8 cellular contexts compared by ENCODE assay signal in genomic region chr12:22334696-22335290, GRCh38. TPM values are rescaled to one million over a fixed set of nuclear protein-coding genes. Genes with fewer than 3 reads are reported as not detected.
DNase-seq lines count a peak whose midpoint lies in the region; ATAC-seq and TF ChIP-seq lines count a peak whose summit lies in the region.

ST8SIA1 (minus strand) TSS chr12:22334707; CDS start chr12:22334232, 475 bp downstream.

- H3K36me3 Mint-ChIP-seq in chondrocyte (ENCODE audit: low read depth), result no peaks in the 10 kb centered on the region

- peaks cover 23% of the 10 kb centered on the region for H3K4me1 Mint-ChIP-seq in chondrocyte (ENCODE audit: low read depth)

- H3K27ac Mint-ChIP-seq in chondrocyte (ENCODE audit: unreplicated experiment), result peak within 1 kb of the TSS; percentile 33

- WGBS in liver, result 1% methylated on average over 50 of the region's 50 CpGs

- H3K4me3 ChIP-seq in liver (ENCODE audit: low read depth in 1 of 3, low read length in 3 of 3), result peak within 1 kb of the TSS; percentile 43 to 73 (median 50)

- ATAC-seq in GM19025 (IDR thresholded peaks at IDR 0.05; ENCODE audit: low read depth, unreplicated experiment), result peak; percentile 15

- DNase-seq in HT1080 (ENCODE audit: low read depth) (peak; percentile 42), chondrocyte (ENCODE audit: low spot score) (no peak), NCI-H1048 (lab: John Stamatoyannopoulos, UW) (no peak)
- DNase-seq in activated CD4-positive, CD25-positive, alpha-beta regulatory T cell treated with anti-CD3 and anti-CD28 coated beads, Interleukin-2, amount 50 U/mL, for 16 hours (ENCODE audit: low read depth, low spot score), result peak; percentile 48
- peak; percentile 47 to 52 for DNase-seq in stimulated activated CD4-positive, alpha-beta T cell treated with anti-CD3 and anti-CD28 coated beads, Interleukin-4, amount 100 ng/mL, for 4 hours

- no peaks in the 10 kb centered on the region for H3K36me3 ChIP-seq in liver (ENCODE audit: control insufficient read depth in 4 of 4, insufficient read depth in 3 of 4, low read depth in 1 of 4, low read length in 3 of 4)

- TF ChIP-seq CTCF in 22Rv1 (IDR thresholded peaks at IDR 0.05) (no peak), chondrocyte (IDR thresholded peaks at IDR 0.05) (no peak), liver (IDR thresholded peaks at IDR 0.05; ENCODE audit: low read depth, low read length, missing input control) (no peak)

- H3K27ac ChIP-seq in 22Rv1 (peak within 1 kb of the TSS; percentile 33), liver (ENCODE audit: low read depth in 1 of 2, low read length in 2 of 2) (no peak within 1 kb of the TSS)

- peak within 1 kb of the TSS; percentile 90 for H3K4me3 Mint-ChIP-seq in chondrocyte (ENCODE audit: unreplicated experiment)

- H3K27me3 ChIP-seq in liver (ENCODE audit: control insufficient read depth in 4 of 4, insufficient read depth in 4 of 4, low read length in 3 of 4), result peaks cover 0 to 9% (median 3%) of the 10 kb centered on the region in 4 donors

- H3K9me3 ChIP-seq in liver (ENCODE audit: control insufficient read depth in 4 of 4, low read length in 3 of 4), result no peaks in the 10 kb centered on the region

- H3K9ac ChIP-seq in liver (ENCODE audit: low read depth in 1 of 2, low read length in 2 of 2), result no peak within 1 kb of the TSS

- H3K4me1 ChIP-seq in liver (ENCODE audit: control insufficient read depth in 4 of 4, insufficient read depth in 4 of 4, low read length in 3 of 4), result peaks cover 2 to 20% (median 10%) of the 10 kb centered on the region in 4 donors

- H3K9me3 Mint-ChIP-seq in chondrocyte (ENCODE audit: low read depth), result no peaks in the 10 kb centered on the region

- no peak for TF ChIP-seq RAD21 in liver (IDR thresholded peaks at IDR 0.05)

- H3K27me3 Mint-ChIP-seq in chondrocyte (ENCODE audit: low read depth), result peaks cover 20% of the 10 kb centered on the region

TF ChIP-seq in liver, 16 proteins besides CTCF, POLR2A, EP300 and RAD21:
- TF ChIP-seq HNF4G (IDR thresholded peaks at IDR 0.05) (no peak), EGR1 (IDR thresholded peaks at IDR 0.05; ENCODE audit: low read depth in 2 of 2) (no peak), TAF1 (conservative IDR thresholded peaks at IDR 0.05) (no peak), SP1 (IDR thresholded peaks at IDR 0.05) (no peak), ZBTB33 (IDR thresholded peaks at IDR 0.05) (no peak), YY1 (IDR thresholded peaks at IDR 0.05) (no peak), HNF4A (conservative IDR thresholded peaks at IDR 0.05) (no peak), REST (IDR thresholded peaks at IDR 0.05) (no peak), FOXA2 (IDR thresholded peaks at IDR 0.05) (no peak), MAX (IDR thresholded peaks at IDR 0.05) (no peak), JUND (IDR thresholded peaks at IDR 0.05) (no peak), RXRA (IDR thresholded peaks at IDR 0.05) (no peak), FOXA1 (IDR thresholded peaks at IDR 0.05) (no peak), GABPA (IDR thresholded peaks at IDR 0.05 in 1 of 2, conservative IDR thresholded peaks at IDR 0.05 in 1 of 2) (no peak), NR2F2 (IDR thresholded peaks at IDR 0.05) (no peak)

RNA-seq across cellular contexts. Expression of gene ST8SIA1, which starts in this region (rescaled TPM):
- total RNA-seq in HT1080 (2014; rRNA removed; shearing (Covaris generic)), result 2.5 and 3.5 TPM in 2 replicates
- 6.8 and 7.7 TPM in 2 replicates for polyA plus RNA-seq in HT1080 (2015; cell fraction: cytosol; rRNA removed)
- 9.0 and 15.3 TPM in 2 replicates for polyA plus RNA-seq in HT1080 (2015; cell fraction: nucleus; rRNA removed)
- total RNA-seq in chondrocyte (0.15 to 1.6 TPM (median 1.2 TPM) in 3 replicates), liver (1 to 10 TPM in 1 of 2 donors, under 1 TPM in 1; 0.17 to 1.0 TPM)
- under 1 TPM in 1 of 2 donors, not detected in 1; 0.02 TPM for polyA plus RNA-seq in liver

Comparison
In these comparisons a context has a peak if more than half of its experiments do, and no peak if none do; other contexts are left out.
1. DNase-seq: peak in HT1080 (single experiment), activated CD4-positive, CD25-positive, alpha-beta regulatory T cell treated with anti-CD3 and anti-CD28 coated beads, Interleukin-2, amount 50 U/mL, for 16 hours (single experiment) and stimulated activated CD4-positive, alpha-beta T cell treated with anti-CD3 and anti-CD28 coated beads, Interleukin-4, amount 100 ng/mL, for 4 hours (2 of 2); none in chondrocyte (single experiment) and NCI-H1048 (single experiment).